ENCODE assay signal across 16 cellular contexts in genomic region chr1:97433520-97434175, GRCh38.
DNase-seq lines count a peak whose midpoint lies in the region; ATAC-seq and TF ChIP-seq lines count a peak whose summit lies in the region.
"Had no signal": no experiment of that assay in that cellular context is flagged by ENCODE, and none has a peak within 500 bp of the region (broad histone marks: within the 10 kb centered on the region; RNA-seq: fewer than 3 reads in every experiment).

No MANE protein-coding gene starts in this region.

- no peak for TF ChIP-seq POLR2A in breast epithelium (IDR thresholded peaks at IDR 0.05)

- DNase-seq in MCF 10A (ENCODE audit: unreplicated experiment) = peak; percentile 72
- no peak for DNase-seq in breast epithelium (ENCODE audit: low spot score in 2 of 2)
- DNase-seq in SK-N-SH = peak; percentile 8
- peak; percentile 89 for DNase-seq in fibroblast of pulmonary artery (ENCODE audit: low read depth)
- DNase-seq in aorta = no peak
- DNase-seq in endodermal cell = no peak
- no peak for DNase-seq in naive thymus-derived CD8-positive, alpha-beta T cell
- DNase-seq in tibial artery = no peak
- DNase-seq: activated CD4-positive, CD25-positive, alpha-beta regulatory T cell; activated T-cell treated with anti-CD3 and anti-CD28 coated beads, Interleukin-2, amount 50 U/mL, for 24 hours; DND-41; immature natural killer cell; Kasumi-1; SHP77 had no signal

- TF ChIP-seq RAD21 in SK-N-SH (IDR thresholded peaks at IDR 0.05; ENCODE audit: low read length) = no peak

- H4K20me1 ChIP-seq in SK-N-SH (ENCODE audit: insufficient read depth) = no peaks in the 10 kb centered on the region

- H3K36me3 Mint-ChIP-seq in MCF 10A (ENCODE audit: insufficient read depth, unreplicated experiment) = peaks cover 6% of the 10 kb centered on the region
- no peaks in the 10 kb centered on the region for H3K36me3 Mint-ChIP-seq in endodermal cell (ENCODE audit: low read depth)
- H3K36me3 Mint-ChIP-seq in naive thymus-derived CD8-positive, alpha-beta T cell = peaks cover 0 to 16% (median 11%) of the 10 kb centered on the region in 3 donors

- peak; percentile 67 for ATAC-seq in aorta (ENCODE audit: low FRiP score)
- ATAC-seq in naive thymus-derived CD8-positive, alpha-beta T cell = no peak

- H3K4me1 Mint-ChIP-seq in MCF 10A (ENCODE audit: insufficient read depth, unreplicated experiment) (peaks cover 7% of the 10 kb centered on the region), endodermal cell (peaks cover 5% of the 10 kb centered on the region)
- no peaks in the 10 kb centered on the region for H3K4me1 Mint-ChIP-seq in naive thymus-derived CD8-positive, alpha-beta T cell
- H3K4me1 Mint-ChIP-seq: immature natural killer cell had no signal

- H3K36me3 ChIP-seq in breast epithelium (no peaks in the 10 kb centered on the region), SK-N-SH (replicated peaks in 1 of 2; ENCODE audit: control insufficient read depth in 1 of 2, insufficient read depth in 2 of 2, low read length in 1 of 2) (peaks cover 0 to 26% of the 10 kb centered on the region in 2 experiments), aorta (ENCODE audit: control insufficient read depth in 1 of 2, insufficient read depth in 2 of 2, low read length in 1 of 2) (no peaks in the 10 kb centered on the region), endodermal cell (ENCODE audit: control insufficient read depth, insufficient read depth, low read length) (no peaks in the 10 kb centered on the region), tibial artery (no peaks in the 10 kb centered on the region)
- H3K36me3 ChIP-seq: ascending aorta had no signal

- H3K9me3 Mint-ChIP-seq in MCF 10A (ENCODE audit: unreplicated experiment) (no peaks in the 10 kb centered on the region), endodermal cell (no peaks in the 10 kb centered on the region)
- H3K9me3 Mint-ChIP-seq in naive thymus-derived CD8-positive, alpha-beta T cell = no peaks in the 10 kb centered on the region
- H3K9me3 Mint-ChIP-seq: activated T-cell treated with anti-CD3 and anti-CD28 coated beads, Interleukin-2, amount 50 U/mL, for 24 hours; immature natural killer cell had no signal

- no TSS peak for BruUV-seq in MCF 10A (replicated peaks; lab: Mats Ljungman, UMichigan)

- H3K9ac ChIP-seq in SK-N-SH = no peak overlapping the region
- H3K9ac ChIP-seq in endodermal cell (ENCODE audit: extremely low read depth, low read length, poor library complexity, severe bottlenecking) = no peak overlapping the region

- no peak overlapping the region for H3K4me3 ChIP-seq in breast epithelium
- H3K4me3 ChIP-seq in SK-N-SH (ENCODE audit: low read depth in 2 of 2, low read length in 1 of 2) = no peak overlapping the region
- H3K4me3 ChIP-seq in fibroblast of pulmonary artery (replicated peaks; ENCODE audit: low read depth, low read length) = no peak overlapping the region
- no peak overlapping the region for H3K4me3 ChIP-seq in aorta (ENCODE audit: low read length in 2 of 2)
- no peak overlapping the region for H3K4me3 ChIP-seq in endodermal cell (ENCODE audit: low read length)
- H3K4me3 ChIP-seq in tibial artery = no peak overlapping the region
- H3K4me3 ChIP-seq: ascending aorta had no signal

- TF ChIP-seq EP300 in SK-N-SH (IDR thresholded peaks at IDR 0.05; ENCODE audit: borderline replicate concordance in 1 of 2, low read depth in 1 of 2, low read length in 1 of 2) = peak in 1 of 2 experiments; percentile 48; a peak in 1 of 4 replicates

- no peaks in the 10 kb centered on the region for H3K79me2 ChIP-seq in SK-N-SH (ENCODE audit: insufficient read depth)

- H3K27ac ChIP-seq in breast epithelium = no peak overlapping the region
- H3K27ac ChIP-seq in SK-N-SH (ENCODE audit: low read depth in 2 of 2, low read length in 1 of 2) = peak overlapping the region; percentile 57 to 65; a peak in 3 of 4 replicates
- H3K27ac ChIP-seq in aorta (ENCODE audit: low read depth in 1 of 2, low read length in 2 of 2) = no peak overlapping the region
- H3K27ac ChIP-seq in endodermal cell (ENCODE audit: low read depth, low read length) = no peak overlapping the region
- no peak overlapping the region for H3K27ac ChIP-seq in tibial artery
- H3K27ac ChIP-seq: ascending aorta, epithelial cell of prostate had no signal

- H3K4me3 Mint-ChIP-seq in MCF 10A (ENCODE audit: unreplicated experiment) = no peak overlapping the region
- H3K4me3 Mint-ChIP-seq in endodermal cell = no peak overlapping the region
- H3K4me3 Mint-ChIP-seq in naive thymus-derived CD8-positive, alpha-beta T cell = no peak overlapping the region
- H3K4me3 Mint-ChIP-seq: activated T-cell treated with anti-CD3 and anti-CD28 coated beads, Interleukin-2, amount 50 U/mL, for 24 hours; immature natural killer cell had no signal

- H2AFZ ChIP-seq in SK-N-SH (ENCODE audit: low read depth) = no peak overlapping the region

- H3K9me2 ChIP-seq in SK-N-SH = no peaks in the 10 kb centered on the region

- peak overlapping the region; percentile 5; the same call in 1 of the 2 replicates for H3K4me2 ChIP-seq in SK-N-SH

- H3K4me1 ChIP-seq in breast epithelium (no peaks in the 10 kb centered on the region), SK-N-SH (ENCODE audit: control insufficient read depth in 1 of 2, insufficient read depth in 2 of 2, low read depth in 1 of 2, low read length in 1 of 2) (peaks cover 11 to 23% of the 10 kb centered on the region in 2 experiments; a peak in 3 of 4 replicates), aorta (ENCODE audit: control insufficient read depth in 1 of 2, insufficient read depth in 2 of 2, low read length in 2 of 2) (no peaks in the 10 kb centered on the region), endodermal cell (ENCODE audit: control insufficient read depth, insufficient read depth, low read length) (peaks cover 4% of the 10 kb centered on the region), tibial artery (no peaks in the 10 kb centered on the region)
- H3K4me1 ChIP-seq: ascending aorta had no signal

- H3K27me3 Mint-ChIP-seq in MCF 10A (ENCODE audit: insufficient read depth, unreplicated experiment) = no peaks in the 10 kb centered on the region
- no peaks in the 10 kb centered on the region for H3K27me3 Mint-ChIP-seq in endodermal cell (ENCODE audit: insufficient read depth)
- no peaks in the 10 kb centered on the region for H3K27me3 Mint-ChIP-seq in naive thymus-derived CD8-positive, alpha-beta T cell
- H3K27me3 Mint-ChIP-seq: activated T-cell treated with anti-CD3 and anti-CD28 coated beads, Interleukin-2, amount 50 U/mL, for 24 hours had no signal

- peaks cover 17% of the 10 kb centered on the region for H3F3A ChIP-seq in SK-N-SH (replicated peaks; ENCODE audit: insufficient read depth)

- peak overlapping the region; percentile 39 for H3K27ac Mint-ChIP-seq in MCF 10A (ENCODE audit: low read depth, unreplicated experiment)
- no peak overlapping the region for H3K27ac Mint-ChIP-seq in endodermal cell
- H3K27ac Mint-ChIP-seq in naive thymus-derived CD8-positive, alpha-beta T cell = no peak overlapping the region
- H3K27ac Mint-ChIP-seq: activated T-cell treated with anti-CD3 and anti-CD28 coated beads, Interleukin-2, amount 50 U/mL, for 24 hours; immature natural killer cell had no signal

- POLR2A ChIA-PET in MCF 10A (lab: Yijun Ruan, JAX) = interaction anchor here (0.6 kb wide), 1 partner anchor 132 kb away, joined by 3 read pairs; no protein-coding TSS in a partner anchor
- POLR2A ChIA-PET in SK-N-SH (lab: Yijun Ruan, JAX) = no interaction called here
- POLR2A ChIA-PET in naive thymus-derived CD8-positive, alpha-beta T cell (lab: Charles Lee) = no interaction called here

- no peaks in the 10 kb centered on the region for H3K9me3 ChIP-seq in breast epithelium
- no peaks in the 10 kb centered on the region for H3K9me3 ChIP-seq in SK-N-SH
- H3K9me3 ChIP-seq in aorta (ENCODE audit: control insufficient read depth, low read length) = no peaks in the 10 kb centered on the region
- no peaks in the 10 kb centered on the region for H3K9me3 ChIP-seq in endodermal cell (ENCODE audit: control insufficient read depth, low read length)
- H3K9me3 ChIP-seq in tibial artery = no peaks in the 10 kb centered on the region
- H3K9me3 ChIP-seq: ascending aorta had no signal

- CTCF ChIA-PET in MCF 10A (lab: Yijun Ruan, JAX) (no interaction called here), SK-N-SH (lab: Yijun Ruan, JAX) (interaction anchor here (0.6 kb wide), 2 partner anchors 13 to 44 kb away, joined by 3 read pairs; no protein-coding TSS in a partner anchor)

- intact Hi-C loops in MCF 10A (cut with micrococcal nuclease) (no loop called here), breast epithelium (cut with DNase I; ENCODE audit: low total_unique reads) (no loop called here), aorta (cut with DNase I) (no loop called here), tibial artery (cut with DNase I; ENCODE audit: low total_unique reads) (no loop called here)

- WGBS in SK-N-SH (ENCODE audit: low lambda C conversion rate) = 8% methylated on average over 2 of the region's 2 CpGs
- 39 to 51% methylated on average over 2 of the region's 2 CpGs for WGBS in aorta, 2 donors
- 93% methylated on average over 2 of the region's 2 CpGs; no CpG with 5 or more reads in 1 of the 2 experiments for WGBS in endodermal cell (ENCODE audit: insufficient coverage in 1 of 2, insufficient read length in 1 of 2), 2 experiments

- H3K27me3 ChIP-seq in breast epithelium (no peaks in the 10 kb centered on the region), SK-N-SH (ENCODE audit: insufficient read depth) (no peaks in the 10 kb centered on the region), aorta (ENCODE audit: control insufficient read depth in 1 of 2, insufficient read depth in 2 of 2, low read length in 1 of 2) (no peaks in the 10 kb centered on the region), endodermal cell (ENCODE audit: control insufficient read depth, insufficient read depth, low read length, poor library complexity, severe bottlenecking) (no peaks in the 10 kb centered on the region), tibial artery (no peaks in the 10 kb centered on the region)
- H3K27me3 ChIP-seq: ascending aorta had no signal

- TF ChIP-seq CTCF in MCF 10A (IDR thresholded peaks at IDR 0.05; ENCODE audit: unreplicated experiment) = no peak
- no peak for TF ChIP-seq CTCF in breast epithelium (IDR thresholded peaks at IDR 0.05)
- TF ChIP-seq CTCF in SK-N-SH (IDR thresholded peaks at IDR 0.05) = no peak
- no peak for TF ChIP-seq CTCF in fibroblast of pulmonary artery (IDR thresholded peaks at IDR 0.05; ENCODE audit: low read length, missing control alignments)
- no peak for TF ChIP-seq CTCF in endodermal cell (conservative IDR thresholded peaks at IDR 0.05)
- TF ChIP-seq CTCF in tibial artery (IDR thresholded peaks at IDR 0.05) = no peak

TF ChIP-seq in SK-N-SH, 30 proteins besides CTCF, POLR2A, EP300 and RAD21 (continues in another document):
- TF ChIP-seq JUND (IDR thresholded peaks at IDR 0.05) = peak; percentile 65; the same call in 1 of the 2 replicates
- TF ChIP-seq POLR2AphosphoS5 (IDR thresholded peaks at IDR 0.05; ENCODE audit: low read depth, low read length) = peak; percentile 71; the same call in 1 of the 2 replicates
- TF ChIP-seq FOXJ3 (CRISPR knock-in tag; IDR thresholded peaks at IDR 0.05) = no peak
- peak; percentile 17; the same call in 1 of the 2 replicates for TF ChIP-seq RXRA (IDR thresholded peaks at IDR 0.05; ENCODE audit: borderline replicate concordance, low read depth)
- peak; percentile 96 for TF ChIP-seq TCF12 (IDR thresholded peaks at IDR 0.05)
- peak; percentile 18; the same call in 1 of the 2 replicates for TF ChIP-seq NFIC (IDR thresholded peaks at IDR 0.05; ENCODE audit: borderline replicate concordance)
- TF ChIP-seq NRF1 (IDR thresholded peaks at IDR 0.05; ENCODE audit: low read depth, low read length) = no peak

Comparison
In these comparisons a context has a peak if more than half of its experiments do, and no peak if none do; other contexts are left out.
1. DNase-seq: peak in MCF 10A (single experiment), SK-N-SH (single experiment) and fibroblast of pulmonary artery (single experiment); none in breast epithelium (0 of 2), aorta (0 of 2), endodermal cell (single experiment), naive thymus-derived CD8-positive, alpha-beta T cell (0 of 10) and tibial artery (0 of 2).
2. H3K27ac ChIP-seq: peak in SK-N-SH (2 of 2); none in breast epithelium (0 of 2), aorta (0 of 2), endodermal cell (single experiment) and tibial artery (0 of 2).